ENCODE assay signal across 12 cellular contexts in the genomic region with DNA sequence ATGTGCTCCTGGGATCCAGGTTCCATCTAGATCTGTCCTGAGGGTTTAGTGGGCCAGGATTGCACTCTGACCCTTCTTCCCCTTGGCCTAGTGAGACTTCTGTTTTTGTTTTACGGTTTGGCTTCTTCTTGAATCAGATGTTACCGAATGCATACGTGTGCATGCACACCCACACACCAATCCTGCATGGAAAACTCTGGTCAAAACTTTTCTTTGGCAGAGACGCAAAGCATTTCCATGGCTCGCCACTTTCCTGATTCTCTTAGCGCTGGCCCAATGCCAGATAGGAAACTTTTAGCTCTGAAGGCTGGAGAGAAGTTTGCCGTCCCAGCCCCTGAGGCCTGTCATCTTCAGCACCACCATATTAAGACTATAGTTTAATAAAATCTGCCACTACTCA.
DNase-seq lines count a peak whose midpoint lies in the region; ATAC-seq, FAIRE-seq and TF ChIP-seq lines count a peak whose summit lies in the region.
"Had no signal": no experiment of that assay in that cellular context is flagged by ENCODE, and none has a peak within 500 bp of the region (broad histone marks: within the 10 kb centered on the region; RNA-seq: fewer than 3 reads in every experiment).

No MANE protein-coding gene starts in this region.

- H3K9me3 Mint-ChIP-seq in astrocyte (ENCODE audit: unreplicated experiment): no peaks in the 10 kb centered on the region
- H3K9me3 Mint-ChIP-seq: activated T-helper 17 cell treated with anti-CD3 and anti-CD28 coated beads, Interleukin-2, amount 50 U/mL, for 72 hours had no signal

- peaks cover 68% of the 10 kb centered on the region for H3K4me1 Mint-ChIP-seq in astrocyte (ENCODE audit: low read depth, unreplicated experiment)
- H3K4me1 Mint-ChIP-seq: activated T-helper 17 cell treated with anti-CD3 and anti-CD28 coated beads, Interleukin-2, amount 50 U/mL, for 72 hours had no signal

- intact Hi-C loops in heart left ventricle (cut with DNase I) (loop anchor here in 3 of 10 donors (5.0 to 10.0 kb wide), 3 partner anchors 64 to 72 kb away; a partner anchor contains a TSS), posterior vena cava (cut with DNase I) (loop anchor here in 1 of 2 donors (10.0 kb wide), 2 partner anchors 62 to 102 kb away; no protein-coding TSS in a partner anchor)

- peaks cover 56% of the 10 kb centered on the region for H3K4me1 ChIP-seq in astrocyte (ENCODE audit: insufficient read depth, low read length)
- H3K4me1 ChIP-seq in heart left ventricle: peaks cover 22 to 98% (median 82%) of the 10 kb centered on the region in 12 donors
- H3K4me1 ChIP-seq in SJCRH30: peaks cover 41% of the 10 kb centered on the region

- peaks cover 7% of the 10 kb centered on the region for H3K36me3 Mint-ChIP-seq in astrocyte (ENCODE audit: low read depth, unreplicated experiment)

- H3K4me3 ChIP-seq in AG04450 (ENCODE audit: low read depth, low read length) (no peak overlapping the region), astrocyte (ENCODE audit: insufficient read depth, low read depth, low read length) (no peak overlapping the region), heart left ventricle (no peak overlapping the region), SJCRH30 (no peak overlapping the region)

- H2AFZ ChIP-seq in astrocyte (ENCODE audit: low read depth, low read length): no peak overlapping the region

- peak overlapping the region; percentile 21 for H3K27ac Mint-ChIP-seq in astrocyte (ENCODE audit: unreplicated experiment)
- H3K27ac Mint-ChIP-seq: activated T-helper 17 cell treated with anti-CD3 and anti-CD28 coated beads, Interleukin-2, amount 50 U/mL, for 72 hours had no signal

- TF ChIP-seq CTCF in AG04450 (IDR thresholded peaks at IDR 0.05; ENCODE audit: low read depth, low read length): no peak
- TF ChIP-seq CTCF in astrocyte (IDR thresholded peaks at IDR 0.05; ENCODE audit: insufficient read depth, low read depth, low read length): no peak
- TF ChIP-seq CTCF in heart left ventricle (IDR thresholded peaks at IDR 0.05): no peak

- H3K9ac ChIP-seq in astrocyte (ENCODE audit: low read length): peak overlapping the region; percentile 60

- ATAC-seq in heart left ventricle (peak in 3 of 4 donors; percentile 46 to 64 (median 49)), GM18873 (IDR thresholded peaks at IDR 0.05; ENCODE audit: low FRiP score, unreplicated experiment) (no peak)
- ATAC-seq: activated T-helper 17 cell treated with anti-CD3 and anti-CD28 coated beads, Interleukin-2, amount 50 U/mL, for 72 hours; Panc1 had no signal

- CTCF ChIA-PET in AG04450 (lab: Charles Lee): interaction anchor here (1.2 kb wide), 1 partner anchor 27 kb away, joined by 3 read pairs; no protein-coding TSS in a partner anchor

- no peak overlapping the region for H3K4me3 Mint-ChIP-seq in astrocyte (ENCODE audit: unreplicated experiment)
- H3K4me3 Mint-ChIP-seq: activated T-helper 17 cell treated with anti-CD3 and anti-CD28 coated beads, Interleukin-2, amount 50 U/mL, for 72 hours had no signal

- H3K27me3 Mint-ChIP-seq in astrocyte (ENCODE audit: low read depth, unreplicated experiment): no peaks in the 10 kb centered on the region
- H3K27me3 Mint-ChIP-seq: activated T-helper 17 cell treated with anti-CD3 and anti-CD28 coated beads, Interleukin-2, amount 50 U/mL, for 72 hours had no signal

- DNase-seq in AG04450 (ENCODE audit: low read depth, low spot score) (no peak), astrocyte (ENCODE audit: low read depth) (peak; percentile 90), heart left ventricle (peak in 4 of 5 donors; percentile 70 to 83 (median 76)), posterior vena cava (ENCODE audit: low spot score) (peak; percentile 81), SJCRH30 (no peak), NCI-H774 (lab: John Stamatoyannopoulos, UW) (no peak), NCI-H345 treated with DMSO at 0.1 percent for 48 hours (lab: John Stamatoyannopoulos, UW; ENCODE audit: unreplicated experiment) (no peak)
- DNase-seq: NCI-H1694 treated with DMSO at 0.1 percent for 48 hours, WERI-Rb-1 had no signal

- POLR2A ChIA-PET in AG04450 (lab: Yijun Ruan, JAX): interaction anchor here (2.9 to 3.7 kb wide), 2 partner anchors 67 to 69 kb away, joined by 14 read pairs; a partner anchor contains a TSS

- peak overlapping the region; percentile 64 for H3K4me2 ChIP-seq in astrocyte (ENCODE audit: low read length)

- WGBS in heart left ventricle, 4 donors: 29 to 40% (median 33%) methylated on average over 7 of the region's 7 CpGs

- no peaks in the 10 kb centered on the region for H3K79me2 ChIP-seq in astrocyte (ENCODE audit: insufficient read depth, low read length)

- TF ChIP-seq POLR2A in heart left ventricle (IDR thresholded peaks at IDR 0.05): no peak

- H3K27ac ChIP-seq in AG04450 (ENCODE audit: low read depth, low read length) (peak overlapping the region; percentile 87), astrocyte (ENCODE audit: low read depth, low read length) (peak overlapping the region; percentile 80), heart left ventricle (peak overlapping the region; percentile 21 to 91 (median 74)), SJCRH30 (no peak overlapping the region)
- H3K27ac ChIP-seq: WERI-Rb-1 had no signal

- H3K9me3 ChIP-seq in AG04450 (ENCODE audit: control insufficient read depth, insufficient read depth, low read length): no peaks in the 10 kb centered on the region
- no peaks in the 10 kb centered on the region for H3K9me3 ChIP-seq in astrocyte (ENCODE audit: insufficient read depth, low read depth, low read length)
- no peaks in the 10 kb centered on the region for H3K9me3 ChIP-seq in heart left ventricle
- H3K9me3 ChIP-seq in SJCRH30 (replicated peaks): no peaks in the 10 kb centered on the region

- H3K27me3 ChIP-seq in AG04450 (ENCODE audit: control insufficient read depth, insufficient read depth, low read length) (no peaks in the 10 kb centered on the region), astrocyte (ENCODE audit: insufficient read depth, low read length) (no peaks in the 10 kb centered on the region), heart left ventricle (no peaks in the 10 kb centered on the region), SJCRH30 (no peaks in the 10 kb centered on the region)

- FAIRE-seq in astrocyte (lab: Jason Lieb, UNC): no peak

- H3K36me3 ChIP-seq in astrocyte (ENCODE audit: insufficient read depth, low read length) (no peaks in the 10 kb centered on the region), heart left ventricle (no peaks in the 10 kb centered on the region), SJCRH30 (no peaks in the 10 kb centered on the region)
- H3K36me3 ChIP-seq: WERI-Rb-1 had no signal

- no peaks in the 10 kb centered on the region for H4K20me1 ChIP-seq in astrocyte (ENCODE audit: insufficient read depth, low read length)

Comparison
In these comparisons a context has a peak if more than half of its experiments do, and no peak if none do; other contexts are left out.
1. DNase-seq: peak in astrocyte (single experiment), heart left ventricle (4 of 5) and posterior vena cava (single experiment); none in AG04450 (single experiment), SJCRH30 (0 of 2), NCI-H774 (single experiment) and NCI-H345 treated with DMSO at 0.1 percent for 48 hours (single experiment).